9 cellular contexts compared by ENCODE assay signal in genomic region chr3:49132437-49133225, GRCh38.
DNase-seq lines count a peak whose midpoint lies in the region; ATAC-seq, FAIRE-seq and TF ChIP-seq lines count a peak whose summit lies in the region.
"Had no signal": no experiment of that assay in that cellular context is flagged by ENCODE, and none has a peak within 500 bp of the region (broad histone marks: within the 10 kb centered on the region; RNA-seq: fewer than 3 reads in every experiment).

LAMB2 (minus strand) TSS chr3:49133050; CDS start chr3:49132867, 183 bp downstream.

- H3K36me3 Mint-ChIP-seq in stimulated activated effector memory CD8-positive, alpha-beta T cell treated with anti-CD3 and anti-CD28 coated beads, Interleukin-12 subunit alpha, Interleukin-12 subunit beta, amount 100 ng/mL, for 72 hours: no peaks in the 10 kb centered on the region

- DNase-seq in NCI-H2196 (lab: John Stamatoyannopoulos, UW; ENCODE audit: unreplicated experiment) (peak; percentile 9), NCI-H2196 treated with DMSO at 0.1 percent for 48 hours (lab: John Stamatoyannopoulos, UW; ENCODE audit: unreplicated experiment) (no peak), SW480 (ENCODE audit: low spot score) (peak; percentile 80), fibroblast of pulmonary artery (ENCODE audit: low read depth) (peak; percentile 76), urothelium cell line (ENCODE audit: low spot score) (peak; percentile 87), KG1 (lab: John Stamatoyannopoulos, UW) (no peak)
- no peak for DNase-seq in stimulated activated effector memory CD8-positive, alpha-beta T cell treated with anti-CD3 and anti-CD28 coated beads, Interleukin-12 subunit alpha, Interleukin-12 subunit beta, amount 100 ng/mL, for 72 hours (ENCODE audit: low spot score in 2 of 2)

- peak within 1 kb of the TSS; percentile 93 for H3K4me3 ChIP-seq in fibroblast of pulmonary artery (replicated peaks; ENCODE audit: low read depth, low read length)
- H3K4me3 ChIP-seq in mucosa of rectum (ENCODE audit: low read length in 2 of 2): peak within 1 kb of the TSS; percentile 79 to 81

- peak within 1 kb of the TSS; percentile 66 to 76 for H3K9ac ChIP-seq in mucosa of rectum (ENCODE audit: low read depth in 1 of 2, low read length in 2 of 2)

- H3K4me1 ChIP-seq in mucosa of rectum (ENCODE audit: control insufficient read depth in 2 of 2, insufficient read depth in 2 of 2, low read length in 2 of 2): peaks cover 17 to 18% of the 10 kb centered on the region in 2 donors

- peaks cover 3 to 8% of the 10 kb centered on the region in 2 donors for H3K36me3 ChIP-seq in mucosa of rectum (ENCODE audit: control insufficient read depth in 2 of 2, insufficient read depth in 2 of 2, low read length in 2 of 2)

- ATAC-seq in stimulated activated effector memory CD8-positive, alpha-beta T cell treated with anti-CD3 and anti-CD28 coated beads, Interleukin-12 subunit alpha, Interleukin-12 subunit beta, amount 100 ng/mL, for 72 hours: no peak

- no peak within 1 kb of the TSS for H3K4me3 Mint-ChIP-seq in stimulated activated effector memory CD8-positive, alpha-beta T cell treated with anti-CD3 and anti-CD28 coated beads, Interleukin-12 subunit alpha, Interleukin-12 subunit beta, amount 100 ng/mL, for 72 hours

- H3K27ac ChIP-seq in mucosa of rectum (ENCODE audit: low read depth in 2 of 2, low read length in 2 of 2): peak within 1 kb of the TSS; percentile 71 to 76

- peak; percentile 82 for FAIRE-seq in urothelium cell line (lab: Jason Lieb, UNC)
- FAIRE-seq: colon had no signal

- no peaks in the 10 kb centered on the region for H3K9me3 Mint-ChIP-seq in stimulated activated effector memory CD8-positive, alpha-beta T cell treated with anti-CD3 and anti-CD28 coated beads, Interleukin-12 subunit alpha, Interleukin-12 subunit beta, amount 100 ng/mL, for 72 hours

- H3K27me3 ChIP-seq in mucosa of rectum (ENCODE audit: control insufficient read depth in 2 of 2, insufficient read depth in 2 of 2, low read length in 2 of 2): no peaks in the 10 kb centered on the region

- no peaks in the 10 kb centered on the region for H3K9me3 ChIP-seq in mucosa of rectum (ENCODE audit: control insufficient read depth in 2 of 2, low read length in 2 of 2)

- peaks cover 6% of the 10 kb centered on the region for H3K4me1 Mint-ChIP-seq in stimulated activated effector memory CD8-positive, alpha-beta T cell treated with anti-CD3 and anti-CD28 coated beads, Interleukin-12 subunit alpha, Interleukin-12 subunit beta, amount 100 ng/mL, for 72 hours

- TF ChIP-seq CTCF in fibroblast of pulmonary artery (IDR thresholded peaks at IDR 0.05; ENCODE audit: low read length, missing control alignments): peak; percentile 8

- H3K27ac Mint-ChIP-seq in stimulated activated effector memory CD8-positive, alpha-beta T cell treated with anti-CD3 and anti-CD28 coated beads, Interleukin-12 subunit alpha, Interleukin-12 subunit beta, amount 100 ng/mL, for 72 hours: no peak within 1 kb of the TSS

Comparison
In these comparisons a context has a peak if more than half of its experiments do, and no peak if none do; other contexts are left out.
1. DNase-seq: peak in NCI-H2196 (single experiment), SW480 (single experiment), fibroblast of pulmonary artery (single experiment) and urothelium cell line (single experiment); none in NCI-H2196 treated with DMSO at 0.1 percent for 48 hours (single experiment), stimulated activated effector memory CD8-positive, alpha-beta T cell treated with anti-CD3 and anti-CD28 coated beads, Interleukin-12 subunit alpha, Interleukin-12 subunit beta, amount 100 ng/mL, for 72 hours (0 of 2) and KG1 (single experiment).